ENCODE assay signal across 1 cellular context in the genomic region with DNA sequence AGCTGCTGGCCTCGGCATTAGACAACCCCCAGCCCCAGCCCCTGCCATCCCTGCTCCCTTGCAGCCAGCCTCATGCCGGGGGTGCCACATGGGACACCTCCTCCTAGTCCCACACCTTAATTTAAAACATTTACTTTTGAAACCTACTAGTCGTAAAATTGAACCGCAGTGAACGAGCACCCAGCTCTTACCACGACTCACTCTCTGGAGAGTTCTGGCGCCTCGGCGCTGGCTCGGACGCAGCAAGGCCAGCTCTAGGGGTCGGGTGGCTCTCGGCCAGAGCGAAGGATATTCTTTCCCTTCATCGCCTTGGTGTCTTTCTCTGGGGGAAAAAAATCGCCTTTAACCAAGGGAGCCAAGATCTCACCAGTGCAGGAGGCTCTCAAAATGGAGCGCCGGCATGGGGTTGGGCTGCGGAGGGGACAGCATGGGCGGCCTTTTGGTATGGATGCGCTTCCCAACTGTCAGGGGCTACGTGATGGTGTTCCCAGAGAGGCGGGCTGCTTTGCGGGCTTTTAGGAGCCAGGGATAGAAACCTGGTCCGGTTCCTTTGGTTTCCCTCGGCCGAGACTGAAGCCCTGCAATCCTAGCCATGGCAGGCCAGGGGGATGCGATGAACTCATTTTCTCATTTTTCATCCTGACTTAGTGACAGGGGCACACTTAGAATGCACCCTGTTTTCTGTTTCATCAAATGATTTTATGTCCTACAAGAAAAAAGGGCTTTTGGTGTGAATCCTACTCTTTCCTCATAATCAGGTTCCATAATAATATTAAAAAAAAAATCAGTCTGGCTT.
A peak's percentile ranks its signal among the peaks of the same experiment; 100 is the strongest.
TF ChIP-seq lines count a peak whose summit lies in the region.

No MANE protein-coding gene starts in this region.

TF ChIP-seq in H1, 55 proteins besides CTCF, POLR2A, EP300 and RAD21:
- TF ChIP-seq TAF7 (optimal IDR thresholded peaks at IDR 0.05; ENCODE audit: borderline replicate concordance, low read depth, low read length) (no peak), GABPA (IDR thresholded peaks at IDR 0.05; ENCODE audit: borderline replicate concordance, insufficient read depth, low read length) (no peak), RNF2 (IDR thresholded peaks at IDR 0.05; ENCODE audit: borderline replicate concordance, low read depth, low read length, missing control alignments, poor library complexity, severe bottlenecking) (peak; percentile 66), SUZ12 (IDR thresholded peaks at IDR 0.05; ENCODE audit: low read length) (peak; percentile 64)
TF ChIP-seq in H1: peak in this region for 2.
